In the genomic region with DNA sequence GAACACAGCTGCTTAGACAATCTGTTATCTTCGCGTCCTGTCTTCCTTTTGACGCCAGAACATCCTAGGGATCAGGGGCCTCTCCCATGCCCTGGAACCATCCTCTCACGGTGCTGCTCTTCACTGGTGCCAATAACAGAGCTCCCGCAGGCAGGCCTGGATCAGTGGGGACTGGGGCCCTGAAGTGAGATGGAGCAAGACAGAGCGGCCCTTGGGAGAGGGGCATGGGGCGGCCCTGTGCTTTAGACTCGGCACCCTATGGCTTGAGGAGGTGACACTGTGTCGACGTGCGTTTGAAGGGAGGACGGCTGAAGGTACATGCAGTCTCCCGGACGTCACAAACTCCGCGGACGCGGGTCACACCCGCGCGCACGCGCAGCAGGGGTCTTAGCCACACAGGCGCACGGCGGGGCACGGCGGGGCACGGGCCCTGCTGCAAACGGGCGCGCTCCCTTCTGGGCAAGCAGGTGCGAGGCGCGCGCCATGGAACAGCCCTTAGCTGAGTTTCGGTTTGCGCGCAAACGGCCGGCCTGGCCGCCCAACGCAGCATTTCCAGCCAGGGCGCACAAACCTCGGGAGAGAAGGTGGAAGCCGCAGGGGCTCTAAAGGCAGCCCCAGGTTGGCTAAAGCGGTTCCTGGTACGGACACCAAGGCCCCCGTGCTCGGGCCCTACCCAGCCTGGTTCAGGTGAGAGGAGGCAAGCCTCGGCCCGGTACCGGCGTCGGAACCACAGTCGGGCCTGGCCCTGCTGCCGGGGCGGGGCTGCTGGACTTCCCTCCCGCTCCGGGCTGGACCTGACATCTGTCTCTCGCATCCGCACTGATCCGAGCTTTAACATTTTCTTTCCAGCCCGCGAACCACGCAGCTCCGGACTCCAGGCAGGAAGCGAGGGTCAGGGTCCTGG, we compare ENCODE assay signal across 8 cellular contexts. TPM values are rescaled to one million over a fixed set of nuclear protein-coding genes. Genes with fewer than 3 reads are reported as not detected.
DNase-seq lines count a peak whose midpoint lies in the region; ATAC-seq lines count a peak whose summit lies in the region.

No MANE protein-coding gene starts in this region.

- ATAC-seq in GM18867 (IDR thresholded peaks at IDR 0.05; ENCODE audit: unreplicated experiment), result peak; percentile 41
- ATAC-seq in activated T-cell treated with anti-CD3 and anti-CD28 coated beads, Interleukin-2, amount 50 U/mL, for 4 hours, result peak; percentile 39 to 47

- H3K9me3 Mint-ChIP-seq in activated T-cell treated with anti-CD3 and anti-CD28 coated beads, Interleukin-2, amount 50 U/mL, for 4 hours, result no peaks in the 10 kb centered on the region

- H3K4me1 ChIP-seq in ACC112 (ENCODE audit: control insufficient read depth, insufficient read depth, low read length, unreplicated experiment) (peaks cover 10% of the 10 kb centered on the region), stomach smooth muscle (ENCODE audit: control insufficient read depth, insufficient read depth, low read length) (peaks cover 12% of the 10 kb centered on the region)

- peak overlapping the region; percentile 76 for H3K4me3 ChIP-seq in ACC112 (ENCODE audit: low read depth, low read length)
- H3K4me3 ChIP-seq in stomach smooth muscle (ENCODE audit: low read length in 2 of 2), result peak overlapping the region; percentile 35 to 40

- H3K36me3 ChIP-seq in ACC112 (ENCODE audit: insufficient read depth, low read length) (no peaks in the 10 kb centered on the region), stomach smooth muscle (ENCODE audit: control insufficient read depth in 2 of 2, insufficient read depth in 2 of 2, low read length in 2 of 2) (no peaks in the 10 kb centered on the region)

- no peaks in the 10 kb centered on the region for H3K9me3 ChIP-seq in stomach smooth muscle (ENCODE audit: control insufficient read depth in 2 of 2, low read length in 2 of 2)

- H3K27me3 ChIP-seq in ACC112 (ENCODE audit: insufficient read depth, low read length) (peaks cover 94% of the 10 kb centered on the region), stomach smooth muscle (ENCODE audit: control insufficient read depth in 1 of 2, insufficient read depth in 2 of 2, low read length in 2 of 2) (peaks cover 22 to 24% of the 10 kb centered on the region in 2 donors)

- H3K27ac ChIP-seq in ACC112 (ENCODE audit: low read depth, low read length) (no peak overlapping the region), stomach smooth muscle (ENCODE audit: low read length) (no peak overlapping the region)

- H3K79me2 ChIP-seq in ACC112 (ENCODE audit: control insufficient read depth, insufficient read depth, low read length, unreplicated experiment), result no peaks in the 10 kb centered on the region

- H2AFZ ChIP-seq in ACC112 (ENCODE audit: low read length, unreplicated experiment), result peak overlapping the region; percentile 60

- H3K36me3 Mint-ChIP-seq in activated T-cell treated with anti-CD3 and anti-CD28 coated beads, Interleukin-2, amount 50 U/mL, for 4 hours (ENCODE audit: insufficient read depth), result no peaks in the 10 kb centered on the region

- DNase-seq in activated T-cell treated with anti-CD3 and anti-CD28 coated beads, Interleukin-2, amount 50 U/mL, for 4 hours, result no peak
- DNase-seq in iPS-NIHi7 (ENCODE audit: extremely low spot score) (peak; percentile 30), COLO829 (ENCODE audit: low spot score) (no peak), SKM-1 treated with dmso at 0.1 percent for 144 hours (lab: John Stamatoyannopoulos, UW; ENCODE audit: unreplicated experiment) (no peak)
- DNase-seq in effector CD4-positive, alpha-beta T cell, result no peak

- H3K4me1 Mint-ChIP-seq in activated T-cell treated with anti-CD3 and anti-CD28 coated beads, Interleukin-2, amount 50 U/mL, for 4 hours (ENCODE audit: low read depth), result peaks cover 9% of the 10 kb centered on the region

- peaks cover 59% of the 10 kb centered on the region for H3K27me3 Mint-ChIP-seq in activated T-cell treated with anti-CD3 and anti-CD28 coated beads, Interleukin-2, amount 50 U/mL, for 4 hours (ENCODE audit: low read depth)

- peak overlapping the region; percentile 38 for H3K4me3 Mint-ChIP-seq in activated T-cell treated with anti-CD3 and anti-CD28 coated beads, Interleukin-2, amount 50 U/mL, for 4 hours

- no peak overlapping the region for H3K9ac ChIP-seq in stomach smooth muscle (ENCODE audit: low read length in 2 of 2)

RNA-seq across cellular contexts. Expression of a gene that starts 16.5 kb away (rescaled TPM):
- total RNA-seq in activated T-cell treated with anti-CD3 and anti-CD28 coated beads, Interleukin-2, amount 50 U/mL, for 4 hours, result not detected
